Comparison of ENCODE assay signal across 9 cellular contexts in the genomic region with DNA sequence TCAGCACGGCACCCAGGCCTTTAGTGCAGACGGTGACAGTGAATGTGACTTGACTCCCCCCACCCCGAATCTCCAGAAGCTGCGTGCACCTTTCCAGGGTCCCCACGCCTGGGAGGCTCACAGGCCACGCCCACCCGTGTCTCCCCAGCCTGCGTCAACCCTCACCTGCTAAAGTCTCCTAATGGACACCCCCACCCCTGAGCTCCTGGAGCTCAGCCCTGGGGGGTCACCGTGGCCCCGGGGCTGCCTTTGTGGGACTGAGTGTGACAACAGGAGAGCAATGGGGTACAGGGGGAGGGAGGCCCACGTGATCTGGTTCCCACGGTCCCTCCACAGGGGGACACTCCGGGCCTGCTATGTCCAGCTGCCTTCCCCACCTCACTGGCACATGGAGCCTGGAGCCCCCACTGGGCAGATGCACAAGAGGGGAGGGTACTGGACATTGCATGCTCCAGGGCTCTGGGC. TPM values are rescaled to one million over a fixed set of nuclear protein-coding genes. Genes with fewer than 3 reads are reported as not detected.
DNase-seq lines count a peak whose midpoint lies in the region; ATAC-seq and TF ChIP-seq lines count a peak whose summit lies in the region.
"Had no signal": no experiment of that assay in that cellular context is flagged by ENCODE, and none has a peak within 500 bp of the region (broad histone marks: within the 10 kb centered on the region; RNA-seq: fewer than 3 reads in every experiment).

No MANE protein-coding gene starts in this region.

- H3K27me3 ChIP-seq in SU-DHL-6 (ENCODE audit: low read length) = no peaks in the 10 kb centered on the region
- no peaks in the 10 kb centered on the region for H3K27me3 ChIP-seq in esophagus squamous epithelium

- TF ChIP-seq CTCF in SU-DHL-6 (IDR thresholded peaks at IDR 0.05; ENCODE audit: insufficient read depth, low read length, poor library complexity, severe bottlenecking) (no peak), esophagus squamous epithelium (IDR thresholded peaks at IDR 0.05) (no peak), GM13976 (IDR thresholded peaks at IDR 0.05; ENCODE audit: borderline replicate concordance, control extremely low read depth, extremely low read depth, insufficient read depth, missing control alignments) (no peak), endothelial cell (IDR thresholded peaks at IDR 0.05; ENCODE audit: unreplicated experiment) (no peak)

- no peaks in the 10 kb centered on the region for H3K79me2 ChIP-seq in SU-DHL-6 (ENCODE audit: insufficient read depth, low read length)

- WGBS in esophagus squamous epithelium, 2 donors = 80 to 100% methylated on average over 4 to 7 of the region's 13 CpGs

- no peak overlapping the region for H2AFZ ChIP-seq in SU-DHL-6 (ENCODE audit: low read depth, low read length, severe bottlenecking)

- no peak for TF ChIP-seq POLR2A in esophagus squamous epithelium (IDR thresholded peaks at IDR 0.05)

- peak overlapping the region; percentile 70 for H3K9ac ChIP-seq in SU-DHL-6 (ENCODE audit: low read length)

- H3K4me3 ChIP-seq in SU-DHL-6 (ENCODE audit: insufficient read depth, low read length, poor library complexity, severe bottlenecking) (peak overlapping the region; percentile 49), esophagus squamous epithelium (peak overlapping the region in 3 of 4 donors; percentile 26 to 51 (median 34))

- H3K9me3 ChIP-seq in SU-DHL-6 (ENCODE audit: insufficient read depth, low read length) (no peaks in the 10 kb centered on the region), esophagus squamous epithelium (no peaks in the 10 kb centered on the region)

- H3K36me3 ChIP-seq in SU-DHL-6 (ENCODE audit: low read length) = no peaks in the 10 kb centered on the region
- H3K36me3 ChIP-seq in esophagus squamous epithelium = no peaks in the 10 kb centered on the region

- H4K20me1 ChIP-seq in SU-DHL-6 (ENCODE audit: low read depth, low read length) = no peaks in the 10 kb centered on the region

- no peaks in the 10 kb centered on the region for H3K9me2 ChIP-seq in SU-DHL-6 (replicated peaks; ENCODE audit: insufficient read depth, low read length)

- no peaks in the 10 kb centered on the region for H3K27me3 Mint-ChIP-seq in T-helper 2 cell treated with Interferon-gamma antibody and Interleukin-4, amounts not matched to agents 5 μg/mL and 100 μg/mL, for 36 hours (ENCODE audit: low read depth)
- peaks cover 2% of the 10 kb centered on the region for H3K27me3 Mint-ChIP-seq in endothelial cell (ENCODE audit: unreplicated experiment)

- ATAC-seq in stimulated activated effector memory CD8-positive, alpha-beta T cell treated with anti-CD3 and anti-CD28 coated beads, Interleukin-12 subunit alpha, Interleukin-12 subunit beta, amount 100 ng/mL, for 72 hours = no peak

- H3K4me1 Mint-ChIP-seq in T-helper 2 cell treated with Interferon-gamma antibody and Interleukin-4, amounts not matched to agents 5 μg/mL and 100 μg/mL, for 36 hours (ENCODE audit: low read depth) = peaks cover 11% of the 10 kb centered on the region
- H3K4me1 Mint-ChIP-seq in stimulated activated effector memory CD8-positive, alpha-beta T cell treated with anti-CD3 and anti-CD28 coated beads, Interleukin-12 subunit alpha, Interleukin-12 subunit beta, amount 100 ng/mL, for 72 hours = peaks cover 14% of the 10 kb centered on the region
- H3K4me1 Mint-ChIP-seq in endothelial cell (ENCODE audit: unreplicated experiment) = peaks cover 13% of the 10 kb centered on the region

- peaks cover 43 to 88% (median 50%) of the 10 kb centered on the region in 3 donors for H3K4me1 ChIP-seq in esophagus squamous epithelium

- no peaks in the 10 kb centered on the region for H3K9me3 Mint-ChIP-seq in T-helper 2 cell treated with Interferon-gamma antibody and Interleukin-4, amounts not matched to agents 5 μg/mL and 100 μg/mL, for 36 hours
- H3K9me3 Mint-ChIP-seq in stimulated activated effector memory CD8-positive, alpha-beta T cell treated with anti-CD3 and anti-CD28 coated beads, Interleukin-12 subunit alpha, Interleukin-12 subunit beta, amount 100 ng/mL, for 72 hours = no peaks in the 10 kb centered on the region
- no peaks in the 10 kb centered on the region for H3K9me3 Mint-ChIP-seq in endothelial cell (ENCODE audit: unreplicated experiment)

- peaks cover 2% of the 10 kb centered on the region for H3K36me3 Mint-ChIP-seq in T-helper 2 cell treated with Interferon-gamma antibody and Interleukin-4, amounts not matched to agents 5 μg/mL and 100 μg/mL, for 36 hours (ENCODE audit: low read depth)
- H3K36me3 Mint-ChIP-seq in stimulated activated effector memory CD8-positive, alpha-beta T cell treated with anti-CD3 and anti-CD28 coated beads, Interleukin-12 subunit alpha, Interleukin-12 subunit beta, amount 100 ng/mL, for 72 hours = peaks cover 11% of the 10 kb centered on the region
- peaks cover 4% of the 10 kb centered on the region for H3K36me3 Mint-ChIP-seq in endothelial cell (ENCODE audit: low read depth, unreplicated experiment)

- H3K4me3 Mint-ChIP-seq in T-helper 2 cell treated with Interferon-gamma antibody and Interleukin-4, amounts not matched to agents 5 μg/mL and 100 μg/mL, for 36 hours = peak overlapping the region; percentile 90
- peak overlapping the region; percentile 86 for H3K4me3 Mint-ChIP-seq in stimulated activated effector memory CD8-positive, alpha-beta T cell treated with anti-CD3 and anti-CD28 coated beads, Interleukin-12 subunit alpha, Interleukin-12 subunit beta, amount 100 ng/mL, for 72 hours
- H3K4me3 Mint-ChIP-seq in endothelial cell (ENCODE audit: unreplicated experiment) = no peak overlapping the region

- in situ Hi-C loops in GM13976 (cut with MboI; ENCODE audit: low sequenced_read_pairs, unreplicated experiment) = no loop called here

- H3K4me2 ChIP-seq in SU-DHL-6 (ENCODE audit: low read depth, low read length, poor library complexity, severe bottlenecking) = peak overlapping the region; percentile 66

- intact Hi-C loops in esophagus squamous epithelium (cut with DNase I) = no loop called here

- H3K27ac ChIP-seq in SU-DHL-6 (ENCODE audit: low read depth, low read length) (peak overlapping the region; percentile 68), esophagus squamous epithelium (peak overlapping the region; percentile 71 to 91 (median 86))

- no peak for DNase-seq in T-helper 2 cell treated with Interferon-gamma antibody and Interleukin-4, amounts not matched to agents 5 μg/mL and 100 μg/mL, for 36 hours (ENCODE audit: low spot score)
- no peak for DNase-seq in T-helper 2 cell
- no peak for DNase-seq in esophagus squamous epithelium (lab: John Stamatoyannopoulos, UW)
- no peak for DNase-seq in stimulated activated effector memory CD8-positive, alpha-beta T cell treated with anti-CD3 and anti-CD28 coated beads, Interleukin-12 subunit alpha, Interleukin-12 subunit beta, amount 100 ng/mL, for 72 hours (ENCODE audit: low spot score in 2 of 2)
- no peak for DNase-seq in GM13976 (ENCODE audit: low spot score)
- no peak for DNase-seq in endothelial cell (ENCODE audit: low spot score)
- no peak for DNase-seq in CD1c-positive myeloid dendritic cell (ENCODE audit: extremely low spot score)
- DNase-seq: activated gamma-delta T cell had no signal

- H3F3A ChIP-seq in SU-DHL-6 (ENCODE audit: insufficient read depth) = peaks cover 23% of the 10 kb centered on the region

- peak overlapping the region; percentile 93 for H3K27ac Mint-ChIP-seq in T-helper 2 cell treated with Interferon-gamma antibody and Interleukin-4, amounts not matched to agents 5 μg/mL and 100 μg/mL, for 36 hours
- peak overlapping the region; percentile 96 for H3K27ac Mint-ChIP-seq in stimulated activated effector memory CD8-positive, alpha-beta T cell treated with anti-CD3 and anti-CD28 coated beads, Interleukin-12 subunit alpha, Interleukin-12 subunit beta, amount 100 ng/mL, for 72 hours
- H3K27ac Mint-ChIP-seq in endothelial cell (ENCODE audit: unreplicated experiment) = no peak overlapping the region

RNA-seq across cellular contexts. Expression of a gene that starts 7.4 kb away (rescaled TPM):
- total RNA-seq in esophagus squamous epithelium (100 to 1,000 TPM in 2 of 4 donors, 10 to 100 TPM in 2; 72.8 to 302 (median 143) TPM), endothelial cell (ENCODE audit: unreplicated experiment) (400 TPM)

RNA-seq across cellular contexts. Expression of a gene that starts 39.8 kb away (rescaled TPM):
- 100 to 1,000 TPM in 3 of 4 donors, 10 to 100 TPM in 1; 53.3 to 125 (median 105) TPM for total RNA-seq in esophagus squamous epithelium
- total RNA-seq in endothelial cell (ENCODE audit: unreplicated experiment) = 74.1 TPM

RNA-seq across cellular contexts. Expression of a gene that starts 53.8 kb away (rescaled TPM):
- 10 to 100 TPM; 62.8 to 76.9 (median 69.5) TPM for total RNA-seq in esophagus squamous epithelium
- 80.0 TPM for total RNA-seq in endothelial cell (ENCODE audit: unreplicated experiment)

RNA-seq across cellular contexts. Expression of a gene that starts 53.8 kb away (rescaled TPM):
- total RNA-seq in esophagus squamous epithelium = 10 to 100 TPM; 24.9 to 38.1 (median 31.2) TPM
- 19.7 TPM for total RNA-seq in endothelial cell (ENCODE audit: unreplicated experiment)
